Comparison of ENCODE assay signal across 23 cellular contexts in genomic region chr17:82976982-82977488, GRCh38.
DNase-seq lines count a peak whose midpoint lies in the region; ATAC-seq and TF ChIP-seq lines count a peak whose summit lies in the region.
"Had no signal": no experiment of that assay in that cellular context is flagged by ENCODE, and none has a peak within 500 bp of the region (broad histone marks: within the 10 kb centered on the region; RNA-seq: fewer than 3 reads in every experiment).

No MANE protein-coding gene starts in this region.

- H3K27ac Mint-ChIP-seq in activated CD4-positive, alpha-beta T cell treated with anti-CD3 and anti-CD28 coated beads, Interleukin-2, amount 10 ng/mL, durations not matched to agents 24 days and 14 days, result no peak overlapping the region
- H3K27ac Mint-ChIP-seq: CD4-positive, alpha-beta T cell had no signal

- no peak overlapping the region for H3K4me3 ChIP-seq in upper lobe of right lung
- H3K4me3 ChIP-seq: A549; BLaER1 treated with 17β-estradiol and CSF1 and Interleukin-3, amounts not matched to agents 10 nM and 100 nM had no signal

- TF ChIP-seq CTCF in upper lobe of right lung (IDR thresholded peaks at IDR 0.05) (no peak), GM13977 (IDR thresholded peaks at IDR 0.05; ENCODE audit: extremely low read depth, insufficient read depth, missing control alignments) (no peak)

- H3K27ac ChIP-seq in upper lobe of right lung, result no peak overlapping the region
- H3K27ac ChIP-seq: A549 had no signal

- no peaks in the 10 kb centered on the region for H3K9me3 Mint-ChIP-seq in activated CD4-positive, alpha-beta T cell treated with anti-CD3 and anti-CD28 coated beads, Interleukin-2, amount 10 ng/mL, durations not matched to agents 24 days and 14 days
- H3K9me3 Mint-ChIP-seq: CD14-positive monocyte; CD4-positive, alpha-beta T cell; CD8-positive, alpha-beta memory T cell had no signal

- no peaks in the 10 kb centered on the region for H3K36me3 ChIP-seq in upper lobe of right lung
- H3K36me3 ChIP-seq: BE2C; BLaER1 treated with 17β-estradiol and CSF1 and Interleukin-3, amounts not matched to agents 10 nM and 100 nM had no signal

- intact Hi-C loops in activated CD4-positive, alpha-beta T cell treated with anti-CD3 and anti-CD28 coated beads, Interleukin-2, amount 10 ng/mL, durations not matched to agents 24 days and 14 days (cut with micrococcal nuclease), result no loop called here
- intact Hi-C loops in upper lobe of right lung (cut with DNase I), result no loop called here

- H3K4me1 Mint-ChIP-seq in activated CD4-positive, alpha-beta T cell treated with anti-CD3 and anti-CD28 coated beads, Interleukin-2, amount 10 ng/mL, durations not matched to agents 24 days and 14 days, result peaks cover 21% of the 10 kb centered on the region

- no peaks in the 10 kb centered on the region for H3K4me1 ChIP-seq in upper lobe of right lung
- H3K4me1 ChIP-seq: A549, BE2C had no signal

- peak; percentile 54 for DNase-seq in activated CD4-positive, alpha-beta T cell treated with anti-CD3 and anti-CD28 coated beads, Interleukin-2, amount 10 ng/mL, durations not matched to agents 24 days and 14 days
- DNase-seq in activated CD4-positive, alpha-beta T cell treated with anti-CD3 and anti-CD28 coated beads, Interleukin-2, amount 50 U/mL, for 48 hours, result no peak
- DNase-seq in ecto neural progenitor cell (ENCODE audit: low spot score) (peak; percentile 39), left lobe of liver (ENCODE audit: low spot score) (peak; percentile 40), upper lobe of right lung (peak; percentile 49), GM13977 (ENCODE audit: low spot score) (no peak)
- no peak for DNase-seq in activated CD8-positive, alpha-beta memory T cell treated with anti-CD3 and anti-CD28 coated beads for 24 hours
- DNase-seq: 8988T; ACHN; AML-193; BE2C; CD4-positive, alpha-beta T cell; CD8-positive, alpha-beta memory T cell; DMS 273 treated with DMSO at 0.1 percent for 48 hours; DMS79; EL; GF-D8; GOT3; HCEC 1CT had no signal

- in situ Hi-C loops in GM13977 (cut with MboI; ENCODE audit: low pct_unique_long_range_greater_than_20kb, low sequenced_read_pairs, unreplicated experiment), result no loop called here

- H3K9me3 ChIP-seq in upper lobe of right lung, result no peaks in the 10 kb centered on the region
- H3K9me3 ChIP-seq: A549; BE2C; BLaER1 treated with 17β-estradiol and CSF1 and Interleukin-3, amounts not matched to agents 10 nM and 100 nM had no signal

- no peak overlapping the region for H3K4me3 Mint-ChIP-seq in activated CD4-positive, alpha-beta T cell treated with anti-CD3 and anti-CD28 coated beads, Interleukin-2, amount 10 ng/mL, durations not matched to agents 24 days and 14 days
- H3K4me3 Mint-ChIP-seq: CD14-positive monocyte; CD4-positive, alpha-beta T cell; CD8-positive, alpha-beta memory T cell had no signal

- no peaks in the 10 kb centered on the region for H3K27me3 Mint-ChIP-seq in activated CD4-positive, alpha-beta T cell treated with anti-CD3 and anti-CD28 coated beads, Interleukin-2, amount 10 ng/mL, durations not matched to agents 24 days and 14 days
- H3K27me3 Mint-ChIP-seq: CD4-positive, alpha-beta T cell; CD8-positive, alpha-beta memory T cell had no signal

- no peaks in the 10 kb centered on the region for H3K27me3 ChIP-seq in upper lobe of right lung
- H3K27me3 ChIP-seq: BE2C; BLaER1 treated with 17β-estradiol and CSF1 and Interleukin-3, amounts not matched to agents 10 nM and 100 nM had no signal

- ATAC-seq in left lobe of liver (no peak), upper lobe of right lung (no peak), GM21515 (IDR thresholded peaks at IDR 0.05; ENCODE audit: unreplicated experiment) (no peak)
- ATAC-seq: A549 had no signal

- peaks cover 5% of the 10 kb centered on the region for H3K36me3 Mint-ChIP-seq in activated CD4-positive, alpha-beta T cell treated with anti-CD3 and anti-CD28 coated beads, Interleukin-2, amount 10 ng/mL, durations not matched to agents 24 days and 14 days (ENCODE audit: low read depth)

Comparison
In these comparisons a context has a peak if more than half of its experiments do, and no peak if none do; other contexts are left out.
1. DNase-seq: peak in activated CD4-positive, alpha-beta T cell treated with anti-CD3 and anti-CD28 coated beads, Interleukin-2, amount 10 ng/mL, durations not matched to agents 24 days and 14 days (single experiment), ecto neural progenitor cell (single experiment), left lobe of liver (single experiment) and upper lobe of right lung (single experiment); none in activated CD4-positive, alpha-beta T cell treated with anti-CD3 and anti-CD28 coated beads, Interleukin-2, amount 50 U/mL, for 48 hours (0 of 2), activated CD8-positive, alpha-beta memory T cell treated with anti-CD3 and anti-CD28 coated beads for 24 hours (single experiment) and GM13977 (single experiment).